In genomic region chr9:6412572-6413364, GRCh38 we compare ENCODE assay signal across 8 cellular contexts. TPM values are rescaled to one million over a fixed set of nuclear protein-coding genes. Genes with fewer than 3 reads are reported as not detected.
A peak's percentile ranks its signal among the peaks of the same experiment; 100 is the strongest.
DNase-seq lines count a peak whose midpoint lies in the region; ATAC-seq and TF ChIP-seq lines count a peak whose summit lies in the region.

Gene UHRF2 (plus strand): TSS chr9:6413199. CDS start chr9:6413491, 292 bp downstream.

- POLR2A ChIA-PET in activated CD4-positive, alpha-beta T cell treated with anti-CD3 and anti-CD28 coated beads for 36 hours (lab: Charles Lee): interaction anchor here (0.5 to 2.3 kb wide), 11 partner anchors 18 to 883 kb away, joined by 3 to 16 read pairs (median 4); partner anchors contain the start of gene KDM4C

- intact Hi-C loops in activated CD4-positive, alpha-beta T cell treated with anti-CD3 and anti-CD28 coated beads for 36 hours (cut with DNase I, micrococcal nuclease): loop anchor here (1.0 to 10.0 kb wide), 17 partner anchors 58 to 1738 kb away; partner anchors contain the start of genes KDM4C (in 2 of the 2), CD274 (in 1 of the 2), CDC37L1 (in 1 of the 2) and RANBP6 (in 1 of the 2)

- peaks cover 6% of the 10 kb centered on the region for H3K27me3 Mint-ChIP-seq in activated CD4-positive, alpha-beta T cell treated with anti-CD3 and anti-CD28 coated beads for 36 hours

- H3K4me3 Mint-ChIP-seq in activated CD4-positive, alpha-beta T cell treated with anti-CD3 and anti-CD28 coated beads for 36 hours: peak within 1 kb of the TSS; percentile 83

- peak within 1 kb of the TSS; percentile 93 for H3K27ac Mint-ChIP-seq in activated CD4-positive, alpha-beta T cell treated with anti-CD3 and anti-CD28 coated beads for 36 hours

- peak within 1 kb of the TSS; percentile 88 for H3K4me3 ChIP-seq in choroid plexus epithelial cell (ENCODE audit: low read depth, low read length)

- H3K36me3 Mint-ChIP-seq in activated CD4-positive, alpha-beta T cell treated with anti-CD3 and anti-CD28 coated beads for 36 hours (ENCODE audit: low read depth): peaks cover 31% of the 10 kb centered on the region

- H3K4me1 Mint-ChIP-seq in activated CD4-positive, alpha-beta T cell treated with anti-CD3 and anti-CD28 coated beads for 36 hours: peaks cover 33% of the 10 kb centered on the region

- no peaks in the 10 kb centered on the region for H3K9me3 Mint-ChIP-seq in activated CD4-positive, alpha-beta T cell treated with anti-CD3 and anti-CD28 coated beads for 36 hours (ENCODE audit: low read depth)

- TF ChIP-seq POLR2A in GM19193 (IDR thresholded peaks at IDR 0.05; ENCODE audit: extremely low read depth, insufficient read depth, insufficient read length): peak; percentile 97

- peak; percentile 97 for DNase-seq in AML-193 (lab: John Stamatoyannopoulos, UW)
- peak; percentile 84 for DNase-seq in NCI-H510A treated with DMSO at 0.1 percent for 48 hours (lab: John Stamatoyannopoulos, UW)
- peak; percentile 100 for DNase-seq in activated CD4-positive, alpha-beta T cell treated with anti-CD3 and anti-CD28 coated beads for 36 hours
- peak; percentile 98 for DNase-seq in choroid plexus epithelial cell (ENCODE audit: low read depth)
- DNase-seq in kidney tubule cell (ENCODE audit: low spot score): peak; percentile 99
- DNase-seq in stimulated activated CD4-positive, alpha-beta T cell treated with anti-CD3 and anti-CD28 coated beads, Interleukin-1b, Interleukin-23, amount 100 ng/mL, for 24 hours (ENCODE audit: low read depth in 4 of 4, low spot score in 1 of 4): peak; percentile 97 to 100 (median 98)

- CTCF ChIA-PET in activated CD4-positive, alpha-beta T cell treated with anti-CD3 and anti-CD28 coated beads for 36 hours (lab: Charles Lee): interaction anchor here (0.6 to 1.4 kb wide), 10 partner anchors 14 to 346 kb away, joined by 3 to 7 read pairs (median 3); no protein-coding TSS in a partner anchor

- ATAC-seq in HG03439 (IDR thresholded peaks at IDR 0.05; ENCODE audit: unreplicated experiment): peak; percentile 78
- peak; percentile 91 for ATAC-seq in activated CD4-positive, alpha-beta T cell treated with anti-CD3 and anti-CD28 coated beads for 36 hours

- TF ChIP-seq CTCF in choroid plexus epithelial cell (conservative IDR thresholded peaks at IDR 0.05; ENCODE audit: low read depth, low read length): no peak

RNA-seq across cellular contexts. Expression of gene UHRF2, which starts in this region (rescaled TPM):
- 10 to 100 TPM; 63.7 to 70.9 TPM for total RNA-seq in activated CD4-positive, alpha-beta T cell treated with anti-CD3 and anti-CD28 coated beads for 36 hours

Comparison
In these comparisons a context has a peak if more than half of its experiments do, and no peak if none do; other contexts are left out.
1. Peak in every context shown above with its lines: DNase-seq, ATAC-seq and H3K4me3 ChIP-seq.